ENCODE assay signal across 22 cellular contexts in genomic region chr7:156985101-156985967, GRCh38. TPM values are rescaled to one million over a fixed set of nuclear protein-coding genes. Genes with fewer than 3 reads are reported as not detected.
DNase-seq lines count a peak whose midpoint lies in the region; ATAC-seq and TF ChIP-seq lines count a peak whose summit lies in the region.
"Had no signal": no experiment of that assay in that cellular context is flagged by ENCODE, and none has a peak within 500 bp of the region (broad histone marks: within the 10 kb centered on the region; RNA-seq: fewer than 3 reads in every experiment).

No MANE protein-coding gene starts in this region.

- in situ Hi-C loops in gastrocnemius medialis (cut with MboI; ENCODE audit: low sequenced_read_pairs in 4 of 4): no loop called here

- H3K9me2 ChIP-seq in PC-3 (replicated peaks; ENCODE audit: low read length): no peaks in the 10 kb centered on the region

- no peaks in the 10 kb centered on the region for H3K79me2 ChIP-seq in PC-3 (ENCODE audit: low read length)

- CTCF ChIA-PET in PC-3 (lab: Charles Lee): no interaction called here

- DNase-seq in DMS 273 (lab: John Stamatoyannopoulos, UW; ENCODE audit: unreplicated experiment): peak; percentile 97
- DNase-seq in H7: peak; percentile 55
- peak; percentile 15 for DNase-seq in colonic mucosa
- no peak for DNase-seq in gastrocnemius medialis
- no peak for DNase-seq in NCI-H345 (lab: John Stamatoyannopoulos, UW)
- DNase-seq in PC-3: no peak
- DNase-seq in A172 (ENCODE audit: low spot score): no peak
- DNase-seq: activated CD4-positive, alpha-beta T cell treated with anti-CD3 and anti-CD28 coated beads for 4 hours; activated naive CD4-positive, alpha-beta T cell treated with anti-CD3 and anti-CD28 coated beads, Interleukin-2, amount 10 ng/mL, durations not matched to agents 7 days and 5 days; amniotic stem cell; NCI-H1105; psoas muscle; T-helper 2 cell; testis had no signal

- BruUV-seq in PC-3 (replicated peaks; lab: Mats Ljungman, UMichigan): no TSS peak

- no peak overlapping the region for H3K4me2 ChIP-seq in PC-3 (ENCODE audit: low read length)

- H3K27ac ChIP-seq in colonic mucosa: no peak overlapping the region
- peak overlapping the region; percentile 45 to 69 (median 59) for H3K27ac ChIP-seq in gastrocnemius medialis
- H3K27ac ChIP-seq in PC-3 (ENCODE audit: low read length): no peak overlapping the region
- H3K27ac ChIP-seq: coronary artery, psoas muscle, SK-N-MC had no signal

- no peak for TF ChIP-seq POLR2A in gastrocnemius medialis (IDR thresholded peaks at IDR 0.05)

- H2AFZ ChIP-seq in PC-3 (ENCODE audit: low read length): no peak overlapping the region

- H4K20me1 ChIP-seq in PC-3 (ENCODE audit: low read length): no peaks in the 10 kb centered on the region

- no peaks in the 10 kb centered on the region for H3K27me3 ChIP-seq in H7 (ENCODE audit: control insufficient read depth, insufficient read depth, low read length)
- no peaks in the 10 kb centered on the region for H3K27me3 ChIP-seq in colonic mucosa
- no peaks in the 10 kb centered on the region for H3K27me3 ChIP-seq in gastrocnemius medialis
- H3K27me3 ChIP-seq in PC-3 (ENCODE audit: low read length): no peaks in the 10 kb centered on the region
- H3K27me3 ChIP-seq: testis had no signal

- intact Hi-C loops in colonic mucosa (cut with DNase I): no loop called here
- intact Hi-C loops in gastrocnemius medialis (cut with DNase I; ENCODE audit: low total_unique reads): no loop called here
- intact Hi-C loops in PC-3 (cut with micrococcal nuclease): no loop called here

- no peaks in the 10 kb centered on the region for H3F3A ChIP-seq in PC-3 (ENCODE audit: low read length, unreplicated experiment)

- POLR2A ChIA-PET in PC-3 (lab: Charles Lee; ENCODE audit: unreplicated experiment): no interaction called here

- ATAC-seq in gastrocnemius medialis: peak in 1 of 2 donors; percentile 19
- ATAC-seq in PC-3: no peak
- ATAC-seq in HG02642 (IDR thresholded peaks at IDR 0.05; ENCODE audit: poor library complexity, unreplicated experiment): no peak

- TF ChIP-seq CTCF in colonic mucosa (IDR thresholded peaks at IDR 0.05) (no peak), gastrocnemius medialis (IDR thresholded peaks at IDR 0.05 in 4 of 5, conservative IDR thresholded peaks at IDR 0.05 in 1 of 5) (no peak), PC-3 (conservative IDR thresholded peaks at IDR 0.05; ENCODE audit: low read depth, low read length) (no peak)

- no peak overlapping the region for H3K9ac ChIP-seq in colonic mucosa (ENCODE audit: low read depth in 2 of 2, low read length in 2 of 2)
- H3K9ac ChIP-seq in PC-3 (ENCODE audit: low read length): no peak overlapping the region

- H3K9me3 ChIP-seq in colonic mucosa (no peaks in the 10 kb centered on the region), gastrocnemius medialis (no peaks in the 10 kb centered on the region), PC-3 (ENCODE audit: low read length) (no peaks in the 10 kb centered on the region)
- H3K9me3 ChIP-seq: psoas muscle, testis had no signal

- H3K4me3 ChIP-seq in H7 (ENCODE audit: insufficient read depth, low read depth, low read length): no peak overlapping the region
- no peak overlapping the region for H3K4me3 ChIP-seq in colonic mucosa
- no peak overlapping the region for H3K4me3 ChIP-seq in gastrocnemius medialis
- H3K4me3 ChIP-seq in PC-3 (ENCODE audit: low read length): no peak overlapping the region
- H3K4me3 ChIP-seq: psoas muscle, SK-N-MC, testis had no signal

- H3K36me3 ChIP-seq in H7 (replicated peaks; ENCODE audit: control insufficient read depth, insufficient read depth, low read length): no peaks in the 10 kb centered on the region
- no peaks in the 10 kb centered on the region for H3K36me3 ChIP-seq in colonic mucosa
- no peaks in the 10 kb centered on the region for H3K36me3 ChIP-seq in gastrocnemius medialis
- no peaks in the 10 kb centered on the region for H3K36me3 ChIP-seq in PC-3 (ENCODE audit: low read depth, low read length)

- H3K4me1 ChIP-seq in colonic mucosa: no peaks in the 10 kb centered on the region
- H3K4me1 ChIP-seq in gastrocnemius medialis: peaks cover 0 to 6% of the 10 kb centered on the region in 2 donors
- no peaks in the 10 kb centered on the region for H3K4me1 ChIP-seq in PC-3 (ENCODE audit: insufficient read depth, low read length)
- H3K4me1 ChIP-seq: psoas muscle, testis had no signal

RNA-seq across cellular contexts. Expression of gene MNX1, which starts 25.1 kb away (rescaled TPM):
- 0.37 and 1.2 TPM in 2 replicates for total RNA-seq in H7 (2014; rRNA removed; shearing (Covaris generic))
- total RNA-seq in colonic mucosa (10 to 100 TPM; 14.5 to 27.4 TPM), gastrocnemius medialis (under 1 TPM in 2 of 4 donors, not detected in 2; 0.16 to 0.20 TPM), PC-3 (2014; rRNA removed) (2.6 and 3.7 TPM in 2 replicates)
- total RNA-seq in A172 (2014; rRNA removed; shearing (Covaris generic)): 0.90 and 1.6 TPM in 2 replicates
- total RNA-seq: bronchial epithelial cell, fibroblast of lung, glomerular endothelial cell, lung microvascular endothelial cell, psoas muscle, skeletal muscle tissue had no signal

RNA-seq across cellular contexts. Expression of gene NOM1, which starts 35.8 kb away (rescaled TPM):
- total RNA-seq in H7 (2014; rRNA removed; shearing (Covaris generic)): 12.7 and 25.1 TPM in 2 replicates
- 10 to 100 TPM; 12.7 to 21.4 TPM for total RNA-seq in colonic mucosa
- total RNA-seq in gastrocnemius medialis: 10 to 100 TPM; 12.9 to 18.0 (median 14.3) TPM
- total RNA-seq in PC-3 (2014; rRNA removed): 17.7 and 28.5 TPM in 2 replicates
- total RNA-seq in A172 (2014; rRNA removed; shearing (Covaris generic)): 8.5 and 15.5 TPM in 2 replicates

Comparison
In these comparisons a context has a peak if more than half of its experiments do, and no peak if none do; other contexts are left out.
1. DNase-seq: peak in DMS 273 (single experiment), H7 (single experiment) and colonic mucosa (single experiment); none in gastrocnemius medialis (0 of 2), NCI-H345 (single experiment), PC-3 (single experiment) and A172 (single experiment).
2. H3K27ac ChIP-seq: peak in gastrocnemius medialis (4 of 4); none in colonic mucosa (single experiment) and PC-3 (single experiment).